In the genomic region with DNA sequence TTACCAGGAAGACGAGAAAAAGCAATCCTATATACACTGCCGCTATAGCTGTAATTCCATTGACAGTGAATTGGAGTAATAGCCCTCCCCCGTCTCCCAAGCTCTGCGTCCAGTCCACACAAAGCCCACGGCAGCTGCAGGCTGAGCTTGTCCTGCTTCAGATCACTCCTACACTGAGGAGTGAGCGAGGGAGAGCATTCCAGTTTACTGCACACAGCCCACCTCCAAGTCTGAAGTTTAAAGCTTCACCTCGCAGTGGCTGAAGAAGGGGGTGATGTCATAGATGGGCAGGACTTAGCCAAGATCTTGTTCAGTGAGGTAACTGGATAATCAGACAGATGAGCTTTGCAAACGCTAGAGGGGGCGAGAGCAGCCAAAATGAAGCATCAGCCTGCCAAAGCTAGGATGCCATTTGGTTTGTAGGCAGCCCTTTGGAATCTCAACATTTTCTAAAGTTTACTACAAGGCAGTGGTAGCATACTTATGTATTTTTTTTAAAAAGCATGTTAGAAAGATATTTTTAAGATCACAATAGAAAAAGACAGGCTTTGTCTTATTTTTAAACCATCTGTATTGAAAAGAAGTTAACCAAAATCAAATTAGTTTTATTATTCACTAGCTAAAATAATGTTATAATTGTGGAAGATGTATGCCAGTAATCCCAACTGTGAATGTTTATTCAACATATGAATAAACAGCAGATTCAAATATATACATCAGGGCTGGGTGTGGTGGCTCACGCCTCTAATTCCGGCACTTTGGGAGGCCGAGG, we compare ENCODE assay signal across 2 cellular contexts.
TF ChIP-seq lines count a peak whose summit lies in the region.

A gene (minus strand): TSS at position 213 of the 772 bp plus-strand sequence. CDS start 10,106 bp downstream, outside the sequence.

TF ChIP-seq in H1, 55 proteins besides CTCF, POLR2A, EP300 and RAD21 (continues in another document):
- TF ChIP-seq CHD1 (IDR thresholded peaks at IDR 0.05; ENCODE audit: low read depth, low read length) (no peak), SAP30 (IDR thresholded peaks at IDR 0.05; ENCODE audit: insufficient read depth, insufficient replicate concordance, low read length) (no peak), CEBPB (IDR thresholded peaks at IDR 0.05; ENCODE audit: low read depth, low read length) (peak; percentile 19; the same call in 1 of the 2 replicates), NANOG (IDR thresholded peaks at IDR 0.05; ENCODE audit: insufficient read depth, low read depth, low read length, poor library complexity, severe bottlenecking) (no peak), SIX5 (IDR thresholded peaks at IDR 0.05; ENCODE audit: low read depth, low read length) (no peak), POLR2AphosphoS5 (IDR thresholded peaks at IDR 0.05; ENCODE audit: low read depth, low read length) (no peak), KDM4A (IDR thresholded peaks at IDR 0.05; ENCODE audit: low read depth, low read length, severe bottlenecking) (no peak), JUND (IDR thresholded peaks at IDR 0.05; ENCODE audit: low read length) (peak; percentile 81), YY1 (IDR thresholded peaks at IDR 0.05; ENCODE audit: low read depth, low read length) (0 out of 2 replicates have a peak, but pooled peaks have one; percentile 19), EGR1 (IDR thresholded peaks at IDR 0.05; ENCODE audit: borderline replicate concordance, low read depth, low read length) (no peak), TAF7 (optimal IDR thresholded peaks at IDR 0.05; ENCODE audit: borderline replicate concordance, low read depth, low read length) (no peak), KDM5A (IDR thresholded peaks at IDR 0.05; ENCODE audit: low read length) (no peak), CBX5 (IDR thresholded peaks at IDR 0.05; ENCODE audit: low read depth, low read length) (no peak)
- TF ChIP-seq, protein P1, sequence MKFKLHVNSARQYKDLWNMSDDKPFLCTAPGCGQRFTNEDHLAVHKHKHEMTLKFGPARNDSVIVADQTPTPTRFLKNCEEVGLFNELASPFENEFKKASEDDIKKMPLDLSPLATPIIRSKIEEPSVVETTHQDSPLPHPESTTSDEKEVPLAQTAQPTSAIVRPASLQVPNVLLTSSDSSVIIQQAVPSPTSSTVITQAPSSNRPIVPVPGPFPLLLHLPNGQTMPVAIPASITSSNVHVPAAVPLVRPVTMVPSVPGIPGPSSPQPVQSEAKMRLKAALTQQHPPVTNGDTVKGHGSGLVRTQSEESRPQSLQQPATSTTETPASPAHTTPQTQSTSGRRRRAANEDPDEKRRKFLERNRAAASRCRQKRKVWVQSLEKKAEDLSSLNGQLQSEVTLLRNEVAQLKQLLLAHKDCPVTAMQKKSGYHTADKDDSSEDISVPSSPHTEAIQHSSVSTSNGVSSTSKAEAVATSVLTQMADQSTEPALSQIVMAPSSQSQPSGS (IDR thresholded peaks at IDR 0.05; ENCODE audit: low read length): peak; percentile 97

TF ChIP-seq in liver, 16 proteins besides CTCF, POLR2A, EP300 and RAD21:
- TF ChIP-seq FOXA2 (IDR thresholded peaks at IDR 0.05) (no peak), HNF4G (IDR thresholded peaks at IDR 0.05) (peak; percentile 48), EGR1 (IDR thresholded peaks at IDR 0.05; ENCODE audit: low read depth in 2 of 2) (peak; percentile 25), RXRA (IDR thresholded peaks at IDR 0.05) (peak; percentile 69 to 79), HNF4A (conservative IDR thresholded peaks at IDR 0.05) (peak; percentile 62 to 74), FOXA1 (IDR thresholded peaks at IDR 0.05) (no peak), TAF1 (conservative IDR thresholded peaks at IDR 0.05) (peak; percentile 98), JUND (IDR thresholded peaks at IDR 0.05) (peak; percentile 95 to 96), SP1 (IDR thresholded peaks at IDR 0.05) (peak; percentile 60), YY1 (IDR thresholded peaks at IDR 0.05) (peak; percentile 95)
- TF ChIP-seq, protein P2, sequence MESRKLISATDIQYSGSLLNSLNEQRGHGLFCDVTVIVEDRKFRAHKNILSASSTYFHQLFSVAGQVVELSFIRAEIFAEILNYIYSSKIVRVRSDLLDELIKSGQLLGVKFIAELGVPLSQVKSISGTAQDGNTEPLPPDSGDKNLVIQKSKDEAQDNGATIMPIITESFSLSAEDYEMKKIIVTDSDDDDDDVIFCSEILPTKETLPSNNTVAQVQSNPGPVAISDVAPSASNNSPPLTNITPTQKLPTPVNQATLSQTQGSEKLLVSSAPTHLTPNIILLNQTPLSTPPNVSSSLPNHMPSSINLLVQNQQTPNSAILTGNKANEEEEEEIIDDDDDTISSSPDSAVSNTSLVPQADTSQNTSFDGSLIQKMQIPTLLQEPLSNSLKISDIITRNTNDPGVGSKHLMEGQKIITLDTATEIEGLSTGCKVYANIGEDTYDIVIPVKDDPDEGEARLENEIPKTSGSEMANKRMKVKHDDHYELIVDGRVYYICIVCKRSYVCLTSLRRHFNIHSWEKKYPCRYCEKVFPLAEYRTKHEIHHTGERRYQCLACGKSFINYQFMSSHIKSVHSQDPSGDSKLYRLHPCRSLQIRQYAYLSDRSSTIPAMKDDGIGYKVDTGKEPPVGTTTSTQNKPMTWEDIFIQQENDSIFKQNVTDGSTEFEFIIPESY (IDR thresholded peaks at IDR 0.05): no peak
- TF ChIP-seq, protein P3, sequence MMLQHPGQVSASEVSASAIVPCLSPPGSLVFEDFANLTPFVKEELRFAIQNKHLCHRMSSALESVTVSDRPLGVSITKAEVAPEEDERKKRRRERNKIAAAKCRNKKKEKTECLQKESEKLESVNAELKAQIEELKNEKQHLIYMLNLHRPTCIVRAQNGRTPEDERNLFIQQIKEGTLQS (IDR thresholded peaks at IDR 0.05): peak; percentile 91
- TF ChIP-seq, protein P4, sequence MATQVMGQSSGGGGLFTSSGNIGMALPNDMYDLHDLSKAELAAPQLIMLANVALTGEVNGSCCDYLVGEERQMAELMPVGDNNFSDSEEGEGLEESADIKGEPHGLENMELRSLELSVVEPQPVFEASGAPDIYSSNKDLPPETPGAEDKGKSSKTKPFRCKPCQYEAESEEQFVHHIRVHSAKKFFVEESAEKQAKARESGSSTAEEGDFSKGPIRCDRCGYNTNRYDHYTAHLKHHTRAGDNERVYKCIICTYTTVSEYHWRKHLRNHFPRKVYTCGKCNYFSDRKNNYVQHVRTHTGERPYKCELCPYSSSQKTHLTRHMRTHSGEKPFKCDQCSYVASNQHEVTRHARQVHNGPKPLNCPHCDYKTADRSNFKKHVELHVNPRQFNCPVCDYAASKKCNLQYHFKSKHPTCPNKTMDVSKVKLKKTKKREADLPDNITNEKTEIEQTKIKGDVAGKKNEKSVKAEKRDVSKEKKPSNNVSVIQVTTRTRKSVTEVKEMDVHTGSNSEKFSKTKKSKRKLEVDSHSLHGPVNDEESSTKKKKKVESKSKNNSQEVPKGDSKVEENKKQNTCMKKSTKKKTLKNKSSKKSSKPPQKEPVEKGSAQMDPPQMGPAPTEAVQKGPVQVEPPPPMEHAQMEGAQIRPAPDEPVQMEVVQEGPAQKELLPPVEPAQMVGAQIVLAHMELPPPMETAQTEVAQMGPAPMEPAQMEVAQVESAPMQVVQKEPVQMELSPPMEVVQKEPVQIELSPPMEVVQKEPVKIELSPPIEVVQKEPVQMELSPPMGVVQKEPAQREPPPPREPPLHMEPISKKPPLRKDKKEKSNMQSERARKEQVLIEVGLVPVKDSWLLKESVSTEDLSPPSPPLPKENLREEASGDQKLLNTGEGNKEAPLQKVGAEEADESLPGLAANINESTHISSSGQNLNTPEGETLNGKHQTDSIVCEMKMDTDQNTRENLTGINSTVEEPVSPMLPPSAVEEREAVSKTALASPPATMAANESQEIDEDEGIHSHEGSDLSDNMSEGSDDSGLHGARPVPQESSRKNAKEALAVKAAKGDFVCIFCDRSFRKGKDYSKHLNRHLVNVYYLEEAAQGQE (IDR thresholded peaks at IDR 0.05): peak; percentile 92
